ENCODE assay signal across 1 cellular context in the genomic region with DNA sequence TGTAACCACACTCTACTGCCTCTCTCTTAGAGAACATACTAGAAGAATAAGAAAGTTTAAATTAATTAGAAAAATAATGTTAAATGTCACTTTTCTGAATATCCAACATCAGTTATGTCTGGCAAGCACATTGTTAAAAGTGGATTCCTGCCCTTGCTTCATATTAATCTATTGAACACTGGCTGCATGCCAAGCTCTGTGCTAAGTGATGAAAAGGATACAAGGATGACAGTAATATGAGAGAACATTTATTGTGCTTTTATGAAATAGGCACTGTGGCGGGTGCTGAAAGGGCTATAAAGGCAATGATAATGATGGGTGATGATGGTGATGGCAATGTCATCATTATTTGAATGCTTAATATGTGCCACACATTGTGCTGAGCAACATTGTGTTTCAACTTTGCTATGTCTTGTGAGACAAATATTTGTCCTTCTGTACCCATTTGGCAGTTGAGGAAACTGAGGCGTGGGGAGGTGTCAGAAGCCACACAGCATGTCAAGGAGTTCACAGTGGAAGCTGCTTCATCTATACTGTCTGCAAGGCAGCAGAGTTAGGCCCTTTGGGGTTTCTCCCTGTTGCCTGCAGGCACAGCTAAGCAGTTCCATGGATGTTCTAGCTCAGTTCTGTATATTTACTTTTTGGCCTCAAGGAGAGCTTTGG.
A peak's percentile ranks its signal among the peaks of the same experiment; 100 is the strongest.
TF ChIP-seq lines count a peak whose summit lies in the region.

No MANE protein-coding gene starts in this region.

TF ChIP-seq in SK-N-SH, 30 proteins besides CTCF, POLR2A, EP300 and RAD21 (continued from another document):
- TF ChIP-seq, protein P1, sequence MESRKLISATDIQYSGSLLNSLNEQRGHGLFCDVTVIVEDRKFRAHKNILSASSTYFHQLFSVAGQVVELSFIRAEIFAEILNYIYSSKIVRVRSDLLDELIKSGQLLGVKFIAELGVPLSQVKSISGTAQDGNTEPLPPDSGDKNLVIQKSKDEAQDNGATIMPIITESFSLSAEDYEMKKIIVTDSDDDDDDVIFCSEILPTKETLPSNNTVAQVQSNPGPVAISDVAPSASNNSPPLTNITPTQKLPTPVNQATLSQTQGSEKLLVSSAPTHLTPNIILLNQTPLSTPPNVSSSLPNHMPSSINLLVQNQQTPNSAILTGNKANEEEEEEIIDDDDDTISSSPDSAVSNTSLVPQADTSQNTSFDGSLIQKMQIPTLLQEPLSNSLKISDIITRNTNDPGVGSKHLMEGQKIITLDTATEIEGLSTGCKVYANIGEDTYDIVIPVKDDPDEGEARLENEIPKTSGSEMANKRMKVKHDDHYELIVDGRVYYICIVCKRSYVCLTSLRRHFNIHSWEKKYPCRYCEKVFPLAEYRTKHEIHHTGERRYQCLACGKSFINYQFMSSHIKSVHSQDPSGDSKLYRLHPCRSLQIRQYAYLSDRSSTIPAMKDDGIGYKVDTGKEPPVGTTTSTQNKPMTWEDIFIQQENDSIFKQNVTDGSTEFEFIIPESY (IDR thresholded peaks at IDR 0.05; ENCODE audit: borderline replicate concordance, low read depth) = no peak
- TF ChIP-seq YY1 (IDR thresholded peaks at IDR 0.05; ENCODE audit: low read depth) = no peak
- TF ChIP-seq, protein P2, sequence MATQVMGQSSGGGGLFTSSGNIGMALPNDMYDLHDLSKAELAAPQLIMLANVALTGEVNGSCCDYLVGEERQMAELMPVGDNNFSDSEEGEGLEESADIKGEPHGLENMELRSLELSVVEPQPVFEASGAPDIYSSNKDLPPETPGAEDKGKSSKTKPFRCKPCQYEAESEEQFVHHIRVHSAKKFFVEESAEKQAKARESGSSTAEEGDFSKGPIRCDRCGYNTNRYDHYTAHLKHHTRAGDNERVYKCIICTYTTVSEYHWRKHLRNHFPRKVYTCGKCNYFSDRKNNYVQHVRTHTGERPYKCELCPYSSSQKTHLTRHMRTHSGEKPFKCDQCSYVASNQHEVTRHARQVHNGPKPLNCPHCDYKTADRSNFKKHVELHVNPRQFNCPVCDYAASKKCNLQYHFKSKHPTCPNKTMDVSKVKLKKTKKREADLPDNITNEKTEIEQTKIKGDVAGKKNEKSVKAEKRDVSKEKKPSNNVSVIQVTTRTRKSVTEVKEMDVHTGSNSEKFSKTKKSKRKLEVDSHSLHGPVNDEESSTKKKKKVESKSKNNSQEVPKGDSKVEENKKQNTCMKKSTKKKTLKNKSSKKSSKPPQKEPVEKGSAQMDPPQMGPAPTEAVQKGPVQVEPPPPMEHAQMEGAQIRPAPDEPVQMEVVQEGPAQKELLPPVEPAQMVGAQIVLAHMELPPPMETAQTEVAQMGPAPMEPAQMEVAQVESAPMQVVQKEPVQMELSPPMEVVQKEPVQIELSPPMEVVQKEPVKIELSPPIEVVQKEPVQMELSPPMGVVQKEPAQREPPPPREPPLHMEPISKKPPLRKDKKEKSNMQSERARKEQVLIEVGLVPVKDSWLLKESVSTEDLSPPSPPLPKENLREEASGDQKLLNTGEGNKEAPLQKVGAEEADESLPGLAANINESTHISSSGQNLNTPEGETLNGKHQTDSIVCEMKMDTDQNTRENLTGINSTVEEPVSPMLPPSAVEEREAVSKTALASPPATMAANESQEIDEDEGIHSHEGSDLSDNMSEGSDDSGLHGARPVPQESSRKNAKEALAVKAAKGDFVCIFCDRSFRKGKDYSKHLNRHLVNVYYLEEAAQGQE (IDR thresholded peaks at IDR 0.05; ENCODE audit: low read depth, low read length) = no peak
- no peak for TF ChIP-seq RCOR1 (IDR thresholded peaks at IDR 0.05; ENCODE audit: low read length)
- TF ChIP-seq, protein P3, sequence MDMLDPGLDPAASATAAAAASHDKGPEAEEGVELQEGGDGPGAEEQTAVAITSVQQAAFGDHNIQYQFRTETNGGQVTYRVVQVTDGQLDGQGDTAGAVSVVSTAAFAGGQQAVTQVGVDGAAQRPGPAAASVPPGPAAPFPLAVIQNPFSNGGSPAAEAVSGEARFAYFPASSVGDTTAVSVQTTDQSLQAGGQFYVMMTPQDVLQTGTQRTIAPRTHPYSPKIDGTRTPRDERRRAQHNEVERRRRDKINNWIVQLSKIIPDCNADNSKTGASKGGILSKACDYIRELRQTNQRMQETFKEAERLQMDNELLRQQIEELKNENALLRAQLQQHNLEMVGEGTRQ (IDR thresholded peaks at IDR 0.05; ENCODE audit: borderline replicate concordance, low read depth, low read length) = no peak
- no peak for TF ChIP-seq FOXJ3 (CRISPR knock-in tag; IDR thresholded peaks at IDR 0.05)
- TF ChIP-seq NFIC (IDR thresholded peaks at IDR 0.05; ENCODE audit: borderline replicate concordance) = peak; percentile 73; the same call in 1 of the 2 replicates
- TF ChIP-seq, protein P4, sequence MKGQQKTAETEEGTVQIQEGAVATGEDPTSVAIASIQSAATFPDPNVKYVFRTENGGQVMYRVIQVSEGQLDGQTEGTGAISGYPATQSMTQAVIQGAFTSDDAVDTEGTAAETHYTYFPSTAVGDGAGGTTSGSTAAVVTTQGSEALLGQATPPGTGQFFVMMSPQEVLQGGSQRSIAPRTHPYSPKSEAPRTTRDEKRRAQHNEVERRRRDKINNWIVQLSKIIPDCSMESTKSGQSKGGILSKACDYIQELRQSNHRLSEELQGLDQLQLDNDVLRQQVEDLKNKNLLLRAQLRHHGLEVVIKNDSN (IDR thresholded peaks at IDR 0.05; ENCODE audit: borderline replicate concordance, low read depth) = no peak
- no peak for TF ChIP-seq SMC3 (IDR thresholded peaks at IDR 0.05; ENCODE audit: low read depth, low read length)
